In genomic region chr15:68277605-68278344, GRCh38 we compare ENCODE assay signal across 7 cellular contexts. TPM values are rescaled to one million over a fixed set of nuclear protein-coding genes. Genes with fewer than 3 reads are reported as not detected.
DNase-seq lines count a peak whose midpoint lies in the region; ATAC-seq and TF ChIP-seq lines count a peak whose summit lies in the region.

FEM1B (plus strand) TSS chr15:68277745; CDS start chr15:68278418, 673 bp downstream.

- H3K4me1 ChIP-seq in hepatocyte (ENCODE audit: insufficient read depth) = peaks cover 35% of the 10 kb centered on the region

- H3K4me3 ChIP-seq in hepatocyte = peak within 1 kb of the TSS; percentile 80
- peak within 1 kb of the TSS; percentile 98 for H3K4me3 ChIP-seq in retinal pigment epithelial cell (ENCODE audit: low read length)

- H3K4me2 ChIP-seq in hepatocyte = peak within 1 kb of the TSS; percentile 73

- H2AFZ ChIP-seq in hepatocyte = peak within 1 kb of the TSS; percentile 93

- peaks cover 33% of the 10 kb centered on the region for H4K20me1 ChIP-seq in hepatocyte (ENCODE audit: insufficient read depth, poor library complexity, severe bottlenecking)

- no peaks in the 10 kb centered on the region for H3K36me3 ChIP-seq in hepatocyte (replicated peaks; ENCODE audit: insufficient read depth, low read depth)

- H3K9me2 ChIP-seq in hepatocyte (replicated peaks; ENCODE audit: insufficient read depth) = no peaks in the 10 kb centered on the region

- peak; percentile 66 for DNase-seq in NCI-H2081 treated with DMSO at 0.1 percent for 48 hours (lab: John Stamatoyannopoulos, UW)
- DNase-seq in T1000 (lab: John Stamatoyannopoulos, UW) = peak; percentile 89
- peak; percentile 95 for DNase-seq in astrocyte of the hippocampus (ENCODE audit: low read depth, low spot score)
- peak; percentile 95 for DNase-seq in hepatocyte (ENCODE audit: low spot score)
- no peak for DNase-seq in retinal pigment epithelial cell (ENCODE audit: low read depth)

- TF ChIP-seq CTCF in hepatocyte (IDR thresholded peaks at IDR 0.05; ENCODE audit: poor library complexity) = no peak
- no peak for TF ChIP-seq CTCF in retinal pigment epithelial cell (conservative IDR thresholded peaks at IDR 0.05; ENCODE audit: low read depth, low read length)

- H3K27ac ChIP-seq in hepatocyte = peak within 1 kb of the TSS; percentile 100

- WGBS in hepatocyte (ENCODE audit: low lambda C conversion rate, missing lambda C conversion rate) = 1% methylated on average over 83 of the region's 85 CpGs

- H3K9me3 ChIP-seq in hepatocyte (ENCODE audit: low read depth) = no peaks in the 10 kb centered on the region

- ATAC-seq in GM18517 (IDR thresholded peaks at IDR 0.05; ENCODE audit: unreplicated experiment) (peak; percentile 70), HG03039 (IDR thresholded peaks at IDR 0.05; ENCODE audit: unreplicated experiment) (peak; percentile 70)

- no peaks in the 10 kb centered on the region for H3K27me3 ChIP-seq in hepatocyte

- H3K79me2 ChIP-seq in hepatocyte = peaks cover 49% of the 10 kb centered on the region

RNA-seq across cellular contexts. Expression of gene FEM1B, which starts in this region (rescaled TPM):
- 54.8 and 62.8 TPM in 2 replicates for total RNA-seq in hepatocyte
- polyA plus RNA-seq in hepatocyte = 11.9 and 12.1 TPM in 2 replicates
